ENCODE assay signal across 8 cellular contexts in the genomic region with DNA sequence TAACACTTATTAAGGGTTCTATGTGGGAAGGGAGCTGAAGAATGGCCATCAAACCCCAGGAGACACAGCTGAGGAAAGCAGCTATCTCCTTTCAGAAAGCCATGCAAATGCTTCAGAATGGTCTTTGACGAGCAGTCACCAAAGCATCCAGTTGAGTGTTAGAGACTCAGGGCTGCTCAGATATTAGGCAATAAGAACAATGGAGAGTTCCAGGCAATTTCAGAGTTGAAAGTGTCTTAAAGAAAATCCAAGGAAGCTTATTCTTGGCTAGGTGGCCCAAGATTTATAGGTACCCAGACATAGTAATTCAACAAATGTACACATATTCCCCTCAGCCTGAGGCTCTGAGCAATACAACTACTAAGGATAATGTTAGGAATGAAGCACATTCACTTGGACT.
"Had no signal": no experiment of that assay in that cellular context is flagged by ENCODE, and none has a peak within 500 bp of the region (broad histone marks: within the 10 kb centered on the region; RNA-seq: fewer than 3 reads in every experiment).

No MANE protein-coding gene starts in this region.

- H3K36me3 Mint-ChIP-seq: IgD-negative memory B cell had no signal

- H3K4me1 Mint-ChIP-seq: IgD-negative memory B cell had no signal

- H3K4me3 ChIP-seq: GM23248, HAP-1 had no signal

- DNase-seq: GM23248, GOT3, H7 had no signal

- H3K4me3 Mint-ChIP-seq: IgD-negative memory B cell had no signal

- H3K27ac Mint-ChIP-seq: IgD-negative memory B cell had no signal

- H3K27ac ChIP-seq: GM23248, HL-60 had no signal

- H3K4me1 ChIP-seq: HAP-1 had no signal

- ATAC-seq: HCT116, HepG2 had no signal

- H3K36me3 ChIP-seq: HAP-1 had no signal
